In the genomic region with DNA sequence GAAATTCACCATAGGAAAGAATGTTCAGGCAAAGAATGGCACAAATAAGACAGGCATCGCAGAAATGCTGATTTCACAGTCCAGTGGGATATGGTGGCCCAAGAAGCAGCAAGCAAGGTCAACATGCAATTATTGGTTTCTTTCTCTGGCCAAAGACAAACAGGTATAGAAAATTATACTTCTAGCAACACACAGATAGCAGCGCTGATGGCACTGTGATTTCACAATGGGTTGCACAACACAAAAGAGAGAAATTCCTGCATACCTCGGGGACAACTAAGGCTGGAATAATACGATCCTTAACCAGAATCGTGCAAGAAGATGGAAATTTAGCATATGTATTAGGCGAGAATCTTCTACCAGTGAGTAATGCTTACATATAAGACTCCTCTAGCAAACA, we compare ENCODE assay signal across 1 cellular context.
A peak's percentile ranks its signal among the peaks of the same experiment; 100 is the strongest.
TF ChIP-seq lines count a peak whose summit lies in the region.

No MANE protein-coding gene starts in this region.

TF ChIP-seq in HepG2, 621 proteins besides CTCF, POLR2A, EP300 and RAD21 (continued from another document and continues in another):
- TF ChIP-seq ARID2 (CRISPR knock-in tag; IDR thresholded peaks at IDR 0.05; ENCODE audit: borderline replicate concordance) = no peak
- TF ChIP-seq ZNF589 (CRISPR knock-in tag; conservative IDR thresholded peaks at IDR 0.05) = no peak
- no peak for TF ChIP-seq SRSF1 (optimal IDR thresholded peaks at IDR 0.05; ENCODE audit: low read depth, low read length)
- TF ChIP-seq ZNF644 (CRISPR knock-in tag; IDR thresholded peaks at IDR 0.05; ENCODE audit: low read depth) = peak; percentile 65; the same call in 1 of the 2 replicates
- no peak for TF ChIP-seq ZNF569 (CRISPR knock-in tag; IDR thresholded peaks at IDR 0.05; ENCODE audit: borderline replicate concordance)
- TF ChIP-seq SOX5 (CRISPR knock-in tag; IDR thresholded peaks at IDR 0.05; ENCODE audit: borderline replicate concordance) = peak; percentile 83; the same call in 1 of the 2 replicates
- no peak for TF ChIP-seq NRL (CRISPR knock-in tag; IDR thresholded peaks at IDR 0.05; ENCODE audit: borderline replicate concordance)
- no peak for TF ChIP-seq ZNF160 (CRISPR knock-in tag; IDR thresholded peaks at IDR 0.05)
- TF ChIP-seq MED13 (CRISPR knock-in tag; IDR thresholded peaks at IDR 0.05) = 0 out of 2 replicates have a peak, but pooled peaks have one; percentile 34
- TF ChIP-seq, protein P1, sequence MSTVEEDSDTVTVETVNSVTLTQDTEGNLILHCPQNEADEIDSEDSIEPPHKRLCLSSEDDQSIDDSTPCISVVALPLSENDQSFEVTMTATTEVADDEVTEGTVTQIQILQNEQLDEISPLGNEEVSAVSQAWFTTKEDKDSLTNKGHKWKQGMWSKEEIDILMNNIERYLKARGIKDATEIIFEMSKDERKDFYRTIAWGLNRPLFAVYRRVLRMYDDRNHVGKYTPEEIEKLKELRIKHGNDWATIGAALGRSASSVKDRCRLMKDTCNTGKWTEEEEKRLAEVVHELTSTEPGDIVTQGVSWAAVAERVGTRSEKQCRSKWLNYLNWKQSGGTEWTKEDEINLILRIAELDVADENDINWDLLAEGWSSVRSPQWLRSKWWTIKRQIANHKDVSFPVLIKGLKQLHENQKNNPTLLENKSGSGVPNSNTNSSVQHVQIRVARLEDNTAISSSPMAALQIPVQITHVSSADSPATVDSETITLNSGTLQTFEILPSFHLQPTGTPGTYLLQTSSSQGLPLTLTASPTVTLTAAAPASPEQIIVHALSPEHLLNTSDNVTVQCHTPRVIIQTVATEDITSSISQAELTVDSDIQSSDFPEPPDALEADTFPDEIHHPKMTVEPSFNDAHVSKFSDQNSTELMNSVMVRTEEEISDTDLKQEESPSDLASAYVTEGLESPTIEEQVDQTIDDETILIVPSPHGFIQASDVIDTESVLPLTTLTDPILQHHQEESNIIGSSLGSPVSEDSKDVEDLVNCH (CRISPR knock-in tag; IDR thresholded peaks at IDR 0.05) = no peak
- no peak for TF ChIP-seq DMAP1 (CRISPR knock-in tag; IDR thresholded peaks at IDR 0.05)
- TF ChIP-seq FOXP1 (IDR thresholded peaks at IDR 0.05) = no peak
- peak; percentile 48; the same call in 1 of the 2 replicates for TF ChIP-seq FOXP1 (CRISPR knock-in tag; IDR thresholded peaks at IDR 0.05)
- TF ChIP-seq TRIM24 (CRISPR knock-in tag; IDR thresholded peaks at IDR 0.05) = 0 out of 2 replicates have a peak, but pooled peaks have one; percentile 52
- TF ChIP-seq FOXA3 (CRISPR knock-in tag; IDR thresholded peaks at IDR 0.05) = peak; percentile 64
- TF ChIP-seq SMC3 (IDR thresholded peaks at IDR 0.05; ENCODE audit: low read length) = peak; percentile 38; the same call in 1 of the 2 replicates
- TF ChIP-seq ZFP36L2 (CRISPR knock-in tag; IDR thresholded peaks at IDR 0.05) = no peak
- no peak for TF ChIP-seq ZC3H13 (CRISPR knock-in tag; IDR thresholded peaks at IDR 0.05)
- peak; percentile 62 for TF ChIP-seq NCOA2 (CRISPR knock-in tag; IDR thresholded peaks at IDR 0.05)
- no peak for TF ChIP-seq ATRX (CRISPR knock-in tag; IDR thresholded peaks at IDR 0.05; ENCODE audit: borderline replicate concordance)
- TF ChIP-seq, protein P2, sequence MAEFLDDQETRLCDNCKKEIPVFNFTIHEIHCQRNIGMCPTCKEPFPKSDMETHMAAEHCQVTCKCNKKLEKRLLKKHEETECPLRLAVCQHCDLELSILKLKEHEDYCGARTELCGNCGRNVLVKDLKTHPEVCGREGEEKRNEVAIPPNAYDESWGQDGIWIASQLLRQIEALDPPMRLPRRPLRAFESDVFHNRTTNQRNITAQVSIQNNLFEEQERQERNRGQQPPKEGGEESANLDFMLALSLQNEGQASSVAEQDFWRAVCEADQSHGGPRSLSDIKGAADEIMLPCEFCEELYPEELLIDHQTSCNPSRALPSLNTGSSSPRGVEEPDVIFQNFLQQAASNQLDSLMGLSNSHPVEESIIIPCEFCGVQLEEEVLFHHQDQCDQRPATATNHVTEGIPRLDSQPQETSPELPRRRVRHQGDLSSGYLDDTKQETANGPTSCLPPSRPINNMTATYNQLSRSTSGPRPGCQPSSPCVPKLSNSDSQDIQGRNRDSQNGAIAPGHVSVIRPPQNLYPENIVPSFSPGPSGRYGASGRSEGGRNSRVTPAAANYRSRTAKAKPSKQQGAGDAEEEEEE (CRISPR knock-in tag; IDR thresholded peaks at IDR 0.05; ENCODE audit: borderline replicate concordance) = no peak
- TF ChIP-seq, protein P3, sequence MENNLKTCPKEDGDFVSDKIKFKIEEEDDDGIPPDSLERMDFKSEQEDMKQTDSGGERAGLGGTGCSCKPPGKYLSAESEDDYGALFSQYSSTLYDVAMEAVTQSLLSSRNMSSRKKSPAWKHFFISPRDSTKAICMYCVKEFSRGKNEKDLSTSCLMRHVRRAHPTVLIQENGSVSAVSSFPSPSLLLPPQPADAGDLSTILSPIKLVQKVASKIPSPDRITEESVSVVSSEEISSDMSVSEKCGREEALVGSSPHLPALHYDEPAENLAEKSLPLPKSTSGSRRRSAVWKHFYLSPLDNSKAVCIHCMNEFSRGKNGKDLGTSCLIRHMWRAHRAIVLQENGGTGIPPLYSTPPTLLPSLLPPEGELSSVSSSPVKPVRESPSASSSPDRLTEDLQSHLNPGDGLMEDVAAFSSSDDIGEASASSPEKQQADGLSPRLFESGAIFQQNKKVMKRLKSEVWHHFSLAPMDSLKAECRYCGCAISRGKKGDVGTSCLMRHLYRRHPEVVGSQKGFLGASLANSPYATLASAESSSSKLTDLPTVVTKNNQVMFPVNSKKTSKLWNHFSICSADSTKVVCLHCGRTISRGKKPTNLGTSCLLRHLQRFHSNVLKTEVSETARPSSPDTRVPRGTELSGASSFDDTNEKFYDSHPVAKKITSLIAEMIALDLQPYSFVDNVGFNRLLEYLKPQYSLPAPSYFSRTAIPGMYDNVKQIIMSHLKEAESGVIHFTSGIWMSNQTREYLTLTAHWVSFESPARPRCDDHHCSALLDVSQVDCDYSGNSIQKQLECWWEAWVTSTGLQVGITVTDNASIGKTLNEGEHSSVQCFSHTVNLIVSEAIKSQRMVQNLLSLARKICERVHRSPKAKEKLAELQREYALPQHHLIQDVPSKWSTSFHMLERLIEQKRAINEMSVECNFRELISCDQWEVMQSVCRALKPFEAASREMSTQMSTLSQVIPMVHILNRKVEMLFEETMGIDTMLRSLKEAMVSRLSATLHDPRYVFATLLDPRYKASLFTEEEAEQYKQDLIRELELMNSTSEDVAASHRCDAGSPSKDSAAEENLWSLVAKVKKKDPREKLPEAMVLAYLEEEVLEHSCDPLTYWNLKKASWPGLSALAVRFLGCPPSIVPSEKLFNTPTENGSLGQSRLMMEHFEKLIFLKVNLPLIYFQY (CRISPR knock-in tag; IDR thresholded peaks at IDR 0.05; ENCODE audit: borderline replicate concordance) = no peak
- TF ChIP-seq, protein P4, sequence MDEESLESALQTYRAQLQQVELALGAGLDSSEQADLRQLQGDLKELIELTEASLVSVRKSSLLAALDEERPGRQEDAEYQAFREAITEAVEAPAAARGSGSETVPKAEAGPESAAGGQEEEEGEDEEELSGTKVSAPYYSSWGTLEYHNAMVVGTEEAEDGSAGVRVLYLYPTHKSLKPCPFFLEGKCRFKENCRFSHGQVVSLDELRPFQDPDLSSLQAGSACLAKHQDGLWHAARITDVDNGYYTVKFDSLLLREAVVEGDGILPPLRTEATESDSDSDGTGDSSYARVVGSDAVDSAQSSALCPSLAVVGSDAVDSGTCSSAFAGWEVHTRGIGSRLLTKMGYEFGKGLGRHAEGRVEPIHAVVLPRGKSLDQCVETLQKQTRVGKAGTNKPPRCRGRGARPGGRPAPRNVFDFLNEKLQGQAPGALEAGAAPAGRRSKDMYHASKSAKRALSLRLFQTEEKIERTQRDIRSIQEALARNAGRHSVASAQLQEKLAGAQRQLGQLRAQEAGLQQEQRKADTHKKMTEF (CRISPR knock-in tag; IDR thresholded peaks at IDR 0.05) = peak; percentile 37; the same call in 1 of the 2 replicates
- TF ChIP-seq, protein P5, sequence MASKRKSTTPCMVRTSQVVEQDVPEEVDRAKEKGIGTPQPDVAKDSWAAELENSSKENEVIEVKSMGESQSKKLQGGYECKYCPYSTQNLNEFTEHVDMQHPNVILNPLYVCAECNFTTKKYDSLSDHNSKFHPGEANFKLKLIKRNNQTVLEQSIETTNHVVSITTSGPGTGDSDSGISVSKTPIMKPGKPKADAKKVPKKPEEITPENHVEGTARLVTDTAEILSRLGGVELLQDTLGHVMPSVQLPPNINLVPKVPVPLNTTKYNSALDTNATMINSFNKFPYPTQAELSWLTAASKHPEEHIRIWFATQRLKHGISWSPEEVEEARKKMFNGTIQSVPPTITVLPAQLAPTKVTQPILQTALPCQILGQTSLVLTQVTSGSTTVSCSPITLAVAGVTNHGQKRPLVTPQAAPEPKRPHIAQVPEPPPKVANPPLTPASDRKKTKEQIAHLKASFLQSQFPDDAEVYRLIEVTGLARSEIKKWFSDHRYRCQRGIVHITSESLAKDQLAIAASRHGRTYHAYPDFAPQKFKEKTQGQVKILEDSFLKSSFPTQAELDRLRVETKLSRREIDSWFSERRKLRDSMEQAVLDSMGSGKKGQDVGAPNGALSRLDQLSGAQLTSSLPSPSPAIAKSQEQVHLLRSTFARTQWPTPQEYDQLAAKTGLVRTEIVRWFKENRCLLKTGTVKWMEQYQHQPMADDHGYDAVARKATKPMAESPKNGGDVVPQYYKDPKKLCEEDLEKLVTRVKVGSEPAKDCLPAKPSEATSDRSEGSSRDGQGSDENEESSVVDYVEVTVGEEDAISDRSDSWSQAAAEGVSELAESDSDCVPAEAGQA (IDR thresholded peaks at IDR 0.05; ENCODE audit: low read depth) = no peak
- TF ChIP-seq, protein P5 (CRISPR knock-in tag; IDR thresholded peaks at IDR 0.05; ENCODE audit: borderline replicate concordance) = no peak
- TF ChIP-seq, protein P6, sequence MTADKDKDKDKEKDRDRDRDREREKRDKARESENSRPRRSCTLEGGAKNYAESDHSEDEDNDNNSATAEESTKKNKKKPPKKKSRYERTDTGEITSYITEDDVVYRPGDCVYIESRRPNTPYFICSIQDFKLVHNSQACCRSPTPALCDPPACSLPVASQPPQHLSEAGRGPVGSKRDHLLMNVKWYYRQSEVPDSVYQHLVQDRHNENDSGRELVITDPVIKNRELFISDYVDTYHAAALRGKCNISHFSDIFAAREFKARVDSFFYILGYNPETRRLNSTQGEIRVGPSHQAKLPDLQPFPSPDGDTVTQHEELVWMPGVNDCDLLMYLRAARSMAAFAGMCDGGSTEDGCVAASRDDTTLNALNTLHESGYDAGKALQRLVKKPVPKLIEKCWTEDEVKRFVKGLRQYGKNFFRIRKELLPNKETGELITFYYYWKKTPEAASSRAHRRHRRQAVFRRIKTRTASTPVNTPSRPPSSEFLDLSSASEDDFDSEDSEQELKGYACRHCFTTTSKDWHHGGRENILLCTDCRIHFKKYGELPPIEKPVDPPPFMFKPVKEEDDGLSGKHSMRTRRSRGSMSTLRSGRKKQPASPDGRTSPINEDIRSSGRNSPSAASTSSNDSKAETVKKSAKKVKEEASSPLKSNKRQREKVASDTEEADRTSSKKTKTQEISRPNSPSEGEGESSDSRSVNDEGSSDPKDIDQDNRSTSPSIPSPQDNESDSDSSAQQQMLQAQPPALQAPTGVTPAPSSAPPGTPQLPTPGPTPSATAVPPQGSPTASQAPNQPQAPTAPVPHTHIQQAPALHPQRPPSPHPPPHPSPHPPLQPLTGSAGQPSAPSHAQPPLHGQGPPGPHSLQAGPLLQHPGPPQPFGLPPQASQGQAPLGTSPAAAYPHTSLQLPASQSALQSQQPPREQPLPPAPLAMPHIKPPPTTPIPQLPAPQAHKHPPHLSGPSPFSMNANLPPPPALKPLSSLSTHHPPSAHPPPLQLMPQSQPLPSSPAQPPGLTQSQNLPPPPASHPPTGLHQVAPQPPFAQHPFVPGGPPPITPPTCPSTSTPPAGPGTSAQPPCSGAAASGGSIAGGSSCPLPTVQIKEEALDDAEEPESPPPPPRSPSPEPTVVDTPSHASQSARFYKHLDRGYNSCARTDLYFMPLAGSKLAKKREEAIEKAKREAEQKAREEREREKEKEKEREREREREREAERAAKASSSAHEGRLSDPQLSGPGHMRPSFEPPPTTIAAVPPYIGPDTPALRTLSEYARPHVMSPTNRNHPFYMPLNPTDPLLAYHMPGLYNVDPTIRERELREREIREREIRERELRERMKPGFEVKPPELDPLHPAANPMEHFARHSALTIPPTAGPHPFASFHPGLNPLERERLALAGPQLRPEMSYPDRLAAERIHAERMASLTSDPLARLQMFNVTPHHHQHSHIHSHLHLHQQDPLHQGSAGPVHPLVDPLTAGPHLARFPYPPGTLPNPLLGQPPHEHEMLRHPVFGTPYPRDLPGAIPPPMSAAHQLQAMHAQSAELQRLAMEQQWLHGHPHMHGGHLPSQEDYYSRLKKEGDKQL (CRISPR knock-in tag; IDR thresholded peaks at IDR 0.05; ENCODE audit: low read depth) = no peak
- no peak for TF ChIP-seq ZNF207 (IDR thresholded peaks at IDR 0.05; ENCODE audit: borderline replicate concordance)
- TF ChIP-seq, protein P7, sequence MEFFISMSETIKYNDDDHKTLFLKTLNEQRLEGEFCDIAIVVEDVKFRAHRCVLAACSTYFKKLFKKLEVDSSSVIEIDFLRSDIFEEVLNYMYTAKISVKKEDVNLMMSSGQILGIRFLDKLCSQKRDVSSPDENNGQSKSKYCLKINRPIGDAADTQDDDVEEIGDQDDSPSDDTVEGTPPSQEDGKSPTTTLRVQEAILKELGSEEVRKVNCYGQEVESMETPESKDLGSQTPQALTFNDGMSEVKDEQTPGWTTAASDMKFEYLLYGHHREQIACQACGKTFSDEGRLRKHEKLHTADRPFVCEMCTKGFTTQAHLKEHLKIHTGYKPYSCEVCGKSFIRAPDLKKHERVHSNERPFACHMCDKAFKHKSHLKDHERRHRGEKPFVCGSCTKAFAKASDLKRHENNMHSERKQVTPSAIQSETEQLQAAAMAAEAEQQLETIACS (CRISPR knock-in tag; IDR thresholded peaks at IDR 0.05) = no peak
- TF ChIP-seq MBD4 (IDR thresholded peaks at IDR 0.05; ENCODE audit: borderline replicate concordance, low read length) = no peak
- TF ChIP-seq CEBPB (IDR thresholded peaks at IDR 0.05; ENCODE audit: borderline replicate concordance, low read depth, low read length) = peak; percentile 99
- TF ChIP-seq NKX3-1 (CRISPR knock-in tag; IDR thresholded peaks at IDR 0.05) = no peak
- TF ChIP-seq ISL2 (CRISPR knock-in tag; IDR thresholded peaks at IDR 0.05) = peak; percentile 63
- peak; percentile 87 for TF ChIP-seq TEAD3 (CRISPR knock-in tag; optimal IDR thresholded peaks at IDR 0.05; ENCODE audit: borderline replicate concordance)
- 0 out of 2 replicates have a peak, but pooled peaks have one; percentile 32 for TF ChIP-seq SSRP1 (CRISPR knock-in tag; IDR thresholded peaks at IDR 0.05)
